In the genomic region with DNA sequence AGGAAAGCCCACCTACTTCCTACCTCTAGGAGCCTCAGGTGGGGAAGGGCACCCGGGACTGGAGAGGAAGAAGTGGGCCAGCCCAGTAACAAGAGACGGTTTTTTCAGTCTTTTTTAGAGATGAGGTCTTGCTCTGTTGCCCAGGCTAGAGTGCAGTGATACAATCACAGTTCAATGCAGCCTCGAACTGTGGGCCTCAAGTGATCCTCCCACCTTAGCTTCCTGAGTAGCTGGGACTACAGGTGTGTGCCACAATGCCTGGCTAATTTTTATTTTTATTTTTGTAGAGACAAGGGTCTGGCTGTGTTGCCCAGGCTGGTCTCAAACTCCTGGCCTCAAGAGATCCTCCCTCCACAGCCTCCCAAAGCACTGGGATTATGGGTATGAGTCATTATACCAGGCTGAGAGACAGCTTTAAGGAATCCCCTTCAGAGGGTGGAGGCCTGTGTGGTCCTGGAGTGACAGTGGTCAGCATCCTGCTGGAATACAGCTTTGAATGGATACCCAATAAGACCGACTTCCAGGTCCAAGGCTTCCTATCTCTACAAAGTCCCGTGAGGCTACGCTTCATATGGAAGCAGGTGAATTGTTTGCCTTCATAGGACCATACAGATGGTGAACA, we compare ENCODE assay signal across 34 cellular contexts.
"Had no signal": no experiment of that assay in that cellular context is flagged by ENCODE, and none has a peak within 500 bp of the region (broad histone marks: within the 10 kb centered on the region; RNA-seq: fewer than 3 reads in every experiment).

No MANE protein-coding gene starts in this region.

- H3K4me3 ChIP-seq: ascending aorta had no signal

- H3K27me3 ChIP-seq: ascending aorta had no signal

- H3K9me3 Mint-ChIP-seq: activated CD4-positive, alpha-beta memory T cell treated with anti-CD3 and anti-CD28 coated beads, Interleukin-2, amount 10 ng/mL, durations not matched to agents 7 days and 5 days; activated CD4-positive, alpha-beta T cell treated with anti-CD3 and anti-CD28 coated beads, Interleukin-2, amount 10 ng/mL, durations not matched to agents 7 days and 5 days; activated naive CD4-positive, alpha-beta T cell treated with anti-CD3 and anti-CD28 coated beads, Interleukin-2, amount 10 ng/mL, durations not matched to agents 7 days and 5 days; activated naive CD4-positive, alpha-beta T cell treated with anti-CD3 and anti-CD28 coated beads, Interleukin-2, amount 50 U/mL, for 24 hours; activated naive CD8-positive, alpha-beta T cell treated with anti-CD3 and anti-CD28 coated beads, Interleukin-2, amount 10 ng/mL, durations not matched to agents 7 days and 5 days; activated naive CD8-positive, alpha-beta T cell treated with anti-CD3 and anti-CD28 coated beads, Interleukin-2, amount 50 U/mL, for 24 hours; activated T-cell treated with anti-CD3 and anti-CD28 coated beads, Interleukin-2, amount 50 U/mL, for 24 hours; activated T-helper 2 cell treated with anti-CD3 and anti-CD28 coated beads, Interferon-gamma antibody, Interleukin-2, Interleukin-4, amounts not matched to agents 10 μg/mL and 5 μg/mL and 100 μg/mL, durations not matched to agents 14 hours and 24 hours and 36 hours; T-helper 2 cell treated with Interferon-gamma antibody and Interleukin-4, amounts not matched to agents 5 μg/mL and 100 μg/mL, for 36 hours had no signal

- DNase-seq: activated CD4-positive, alpha-beta memory T cell treated with anti-CD3 and anti-CD28 coated beads, Interleukin-2, amount 10 ng/mL, durations not matched to agents 7 days and 5 days; activated CD4-positive, alpha-beta T cell treated with anti-CD3 and anti-CD28 coated beads for 1 hour; activated CD4-positive, alpha-beta T cell treated with anti-CD3 and anti-CD28 coated beads for 36 hours; activated CD4-positive, alpha-beta T cell treated with anti-CD3 and anti-CD28 coated beads for 48 hours; activated CD4-positive, alpha-beta T cell treated with anti-CD3 and anti-CD28 coated beads, Interleukin-2, amount 10 ng/mL, durations not matched to agents 7 days and 5 days; activated CD4-positive, alpha-beta T cell treated with anti-CD3 and anti-CD28 coated beads, Interleukin-2, amount 50 U/mL, for 48 hours; activated CD4-positive, CD25-positive, alpha-beta regulatory T cell; activated CD8-positive, alpha-beta memory T cell treated with anti-CD3 and anti-CD28 coated beads for 24 hours; activated CD8-positive, alpha-beta memory T cell treated with anti-CD3 and anti-CD28 coated beads, Interleukin-2, amount 10 ng/mL, durations not matched to agents 7 days and 5 days; activated CD8-positive, alpha-beta memory T cell treated with anti-CD3 and anti-CD28 coated beads, Interleukin-2, amount 50 U/mL, for 48 hours; activated CD8-positive, alpha-beta T cell treated with anti-CD3 and anti-CD28 coated beads, Interleukin-2, amount 10 ng/mL, durations not matched to agents 7 days and 5 days; activated effector memory CD4-positive, alpha-beta T cell treated with Interleukin-2 at 50 U/mL for 16 hours; activated gamma-delta T cell; activated naive CD4-positive, alpha-beta T cell treated with anti-CD3 and anti-CD28 coated beads, Interleukin-2, amount 10 ng/mL, durations not matched to agents 7 days and 5 days; activated naive CD4-positive, alpha-beta T cell treated with Interleukin-2 at 50 U/mL for 16 hours; activated naive CD8-positive, alpha-beta T cell treated with anti-CD3 and anti-CD28 coated beads, Interleukin-2, amount 10 ng/mL, durations not matched to agents 7 days and 5 days; activated naive CD8-positive, alpha-beta T cell treated with anti-CD3 and anti-CD28 coated beads, Interleukin-2, amount 50 U/mL, for 24 hours; activated T-cell treated with anti-CD3 and anti-CD28 coated beads, Interleukin-2, amount 50 U/mL, for 24 hours; activated T-cell treated with anti-CD3 and anti-CD28 coated beads, Interleukin-2, amount 50 U/mL, for 48 hours; amygdala; anterior cingulate cortex; central memory CD4-positive, alpha-beta T cell; T-helper 2 cell; T-helper 9 cell had no signal

- H3K4me3 Mint-ChIP-seq: activated CD4-positive, alpha-beta memory T cell treated with anti-CD3 and anti-CD28 coated beads, Interleukin-2, amount 10 ng/mL, durations not matched to agents 7 days and 5 days; activated CD4-positive, alpha-beta T cell treated with anti-CD3 and anti-CD28 coated beads for 36 hours; activated CD4-positive, alpha-beta T cell treated with anti-CD3 and anti-CD28 coated beads, Interleukin-2, amount 10 ng/mL, durations not matched to agents 7 days and 5 days; activated CD8-positive, alpha-beta memory T cell treated with anti-CD3 and anti-CD28 coated beads, Interleukin-2, amount 10 ng/mL, durations not matched to agents 7 days and 5 days; activated CD8-positive, alpha-beta T cell treated with anti-CD3 and anti-CD28 coated beads, Interleukin-2, amount 10 ng/mL, durations not matched to agents 7 days and 5 days; activated naive CD4-positive, alpha-beta T cell treated with anti-CD3 and anti-CD28 coated beads, Interleukin-2, amount 10 ng/mL, durations not matched to agents 7 days and 5 days; activated naive CD4-positive, alpha-beta T cell treated with anti-CD3 and anti-CD28 coated beads, Interleukin-2, amount 50 U/mL, for 24 hours; activated naive CD8-positive, alpha-beta T cell; activated naive CD8-positive, alpha-beta T cell treated with anti-CD3 and anti-CD28 coated beads, Interleukin-2, amount 10 ng/mL, durations not matched to agents 7 days and 5 days; activated naive CD8-positive, alpha-beta T cell treated with anti-CD3 and anti-CD28 coated beads, Interleukin-2, amount 50 U/mL, for 24 hours; activated T-cell treated with anti-CD3 and anti-CD28 coated beads, Interleukin-2, amount 50 U/mL, for 24 hours; brain; T-helper 2 cell treated with Interferon-gamma antibody and Interleukin-4, amounts not matched to agents 5 μg/mL and 100 μg/mL, for 36 hours had no signal

- H3K27ac ChIP-seq: ascending aorta, VCaP had no signal

- H3K36me3 Mint-ChIP-seq: activated CD8-positive, alpha-beta memory T cell treated with anti-CD3 and anti-CD28 coated beads, Interleukin-2, amount 10 ng/mL, durations not matched to agents 7 days and 5 days; activated naive CD4-positive, alpha-beta T cell treated with anti-CD3 and anti-CD28 coated beads, Interleukin-2, amount 10 ng/mL, durations not matched to agents 7 days and 5 days; activated naive CD4-positive, alpha-beta T cell treated with anti-CD3 and anti-CD28 coated beads, Interleukin-2, amount 50 U/mL, for 24 hours; activated naive CD8-positive, alpha-beta T cell; activated naive CD8-positive, alpha-beta T cell treated with anti-CD3 and anti-CD28 coated beads, Interleukin-2, amount 10 ng/mL, durations not matched to agents 7 days and 5 days; brain had no signal

- FAIRE-seq: colon, TTC549 had no signal

- H3K4me1 Mint-ChIP-seq: activated CD4-positive, alpha-beta memory T cell treated with anti-CD3 and anti-CD28 coated beads, Interleukin-2, amount 10 ng/mL, durations not matched to agents 7 days and 5 days; activated CD4-positive, alpha-beta T cell treated with anti-CD3 and anti-CD28 coated beads for 36 hours; activated CD4-positive, alpha-beta T cell treated with anti-CD3 and anti-CD28 coated beads, Interleukin-2, amount 10 ng/mL, durations not matched to agents 7 days and 5 days; activated CD8-positive, alpha-beta memory T cell treated with anti-CD3 and anti-CD28 coated beads, Interleukin-2, amount 10 ng/mL, durations not matched to agents 7 days and 5 days; activated naive CD4-positive, alpha-beta T cell treated with anti-CD3 and anti-CD28 coated beads, Interleukin-2, amount 10 ng/mL, durations not matched to agents 7 days and 5 days; activated naive CD4-positive, alpha-beta T cell treated with anti-CD3 and anti-CD28 coated beads, Interleukin-2, amount 50 U/mL, for 24 hours; activated naive CD8-positive, alpha-beta T cell treated with anti-CD3 and anti-CD28 coated beads, Interleukin-2, amount 10 ng/mL, durations not matched to agents 7 days and 5 days; activated naive CD8-positive, alpha-beta T cell treated with anti-CD3 and anti-CD28 coated beads, Interleukin-2, amount 50 U/mL, for 24 hours had no signal

- H3K36me3 ChIP-seq: ascending aorta had no signal

- H3K27me3 Mint-ChIP-seq: activated CD4-positive, alpha-beta T cell treated with anti-CD3 and anti-CD28 coated beads for 36 hours; activated naive CD4-positive, alpha-beta T cell treated with anti-CD3 and anti-CD28 coated beads, Interleukin-2, amount 10 ng/mL, durations not matched to agents 7 days and 5 days; activated naive CD4-positive, alpha-beta T cell treated with anti-CD3 and anti-CD28 coated beads, Interleukin-2, amount 50 U/mL, for 24 hours; activated naive CD8-positive, alpha-beta T cell treated with anti-CD3 and anti-CD28 coated beads, Interleukin-2, amount 50 U/mL, for 24 hours; activated T-cell treated with anti-CD3 and anti-CD28 coated beads, Interleukin-2, amount 50 U/mL, for 24 hours had no signal

- H3K27ac Mint-ChIP-seq: activated CD4-positive, alpha-beta memory T cell treated with anti-CD3 and anti-CD28 coated beads, Interleukin-2, amount 10 ng/mL, durations not matched to agents 7 days and 5 days; activated CD4-positive, alpha-beta T cell treated with anti-CD3 and anti-CD28 coated beads for 36 hours; activated CD4-positive, alpha-beta T cell treated with anti-CD3 and anti-CD28 coated beads, Interleukin-2, amount 10 ng/mL, durations not matched to agents 7 days and 5 days; activated CD8-positive, alpha-beta memory T cell treated with anti-CD3 and anti-CD28 coated beads, Interleukin-2, amount 10 ng/mL, durations not matched to agents 7 days and 5 days; activated CD8-positive, alpha-beta T cell treated with anti-CD3 and anti-CD28 coated beads, Interleukin-2, amount 10 ng/mL, durations not matched to agents 7 days and 5 days; activated naive CD4-positive, alpha-beta T cell treated with anti-CD3 and anti-CD28 coated beads, Interleukin-2, amount 10 ng/mL, durations not matched to agents 7 days and 5 days; activated naive CD4-positive, alpha-beta T cell treated with anti-CD3 and anti-CD28 coated beads, Interleukin-2, amount 50 U/mL, for 24 hours; activated naive CD8-positive, alpha-beta T cell; activated naive CD8-positive, alpha-beta T cell treated with anti-CD3 and anti-CD28 coated beads, Interleukin-2, amount 10 ng/mL, durations not matched to agents 7 days and 5 days; activated naive CD8-positive, alpha-beta T cell treated with anti-CD3 and anti-CD28 coated beads, Interleukin-2, amount 50 U/mL, for 24 hours; activated T-cell treated with anti-CD3 and anti-CD28 coated beads, Interleukin-2, amount 50 U/mL, for 24 hours; activated T-helper 2 cell treated with anti-CD3 and anti-CD28 coated beads, Interferon-gamma antibody, Interleukin-2, Interleukin-4, amounts not matched to agents 10 μg/mL and 5 μg/mL and 100 μg/mL, durations not matched to agents 14 hours and 24 hours and 36 hours; T-helper 2 cell treated with Interferon-gamma antibody and Interleukin-4, amounts not matched to agents 5 μg/mL and 100 μg/mL, for 36 hours had no signal

- ATAC-seq: activated CD4-positive, alpha-beta T cell treated with anti-CD3 and anti-CD28 coated beads for 36 hours; activated CD4-positive, CD25-positive, alpha-beta regulatory T cell treated with anti-CD3 and anti-CD28 coated beads, Interleukin-2, amount 50 U/mL, for 24 hours; activated CD8-positive, alpha-beta memory T cell treated with anti-CD3 and anti-CD28 coated beads, Interleukin-2, amount 10 ng/mL, durations not matched to agents 7 days and 5 days; activated CD8-positive, alpha-beta T cell treated with anti-CD3 and anti-CD28 coated beads, Interleukin-2, amount 10 ng/mL, durations not matched to agents 7 days and 5 days; activated naive CD8-positive, alpha-beta T cell treated with anti-CD3 and anti-CD28 coated beads, Interleukin-2, amount 50 U/mL, for 24 hours had no signal

- H3K4me1 ChIP-seq: ascending aorta had no signal

- H3K9me3 ChIP-seq: ascending aorta had no signal
